8 cellular contexts compared by ENCODE assay signal in the genomic region with DNA sequence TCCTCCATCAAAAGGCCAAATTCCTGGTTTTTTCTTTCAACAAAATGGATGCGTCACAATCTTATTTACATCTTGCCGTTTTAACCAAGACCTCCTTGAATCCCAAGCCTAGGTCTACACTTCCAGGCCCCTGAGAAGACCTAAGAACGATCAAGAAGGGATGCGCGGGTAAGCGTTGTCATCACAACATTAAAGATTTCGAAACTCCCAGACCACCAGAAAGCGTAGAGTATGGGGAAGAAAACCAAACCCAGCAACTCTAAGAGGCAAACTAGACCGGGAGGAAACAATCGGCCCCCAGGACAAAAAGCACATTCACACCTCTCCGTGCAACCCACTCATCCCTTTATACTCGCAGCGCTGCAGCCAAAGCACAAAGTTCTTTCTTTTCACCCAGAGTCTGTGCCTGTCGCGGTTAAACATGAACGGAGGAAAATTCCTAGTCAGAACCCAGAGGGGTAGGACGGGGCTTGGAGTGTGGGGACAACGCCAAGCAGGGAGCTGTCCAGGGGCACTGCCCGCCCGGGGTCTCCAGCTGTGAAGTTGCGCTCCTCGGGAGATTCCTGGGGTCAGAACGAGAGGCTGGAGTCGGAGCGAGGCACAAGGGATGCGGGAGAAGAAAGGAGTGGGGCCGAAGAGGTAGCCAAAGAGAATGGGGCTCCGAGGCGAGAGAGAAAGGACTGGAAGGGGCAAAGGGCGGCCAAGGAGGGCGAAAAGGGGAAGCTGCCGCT. TPM values are rescaled to one million over a fixed set of nuclear protein-coding genes. Genes with fewer than 3 reads are reported as not detected.
DNase-seq lines count a peak whose midpoint lies in the region; ATAC-seq and TF ChIP-seq lines count a peak whose summit lies in the region.

No MANE protein-coding gene starts in this region.

- H3K4me3 ChIP-seq in CD8-positive, alpha-beta T cell (ENCODE audit: low read depth, low read length): peak overlapping the region; percentile 91
- H3K4me3 ChIP-seq in HAP-1 (peak overlapping the region; percentile 88), SU-DHL-6 (ENCODE audit: insufficient read depth, low read length, poor library complexity, severe bottlenecking) (peak overlapping the region; percentile 97), epithelial cell of proximal tubule (ENCODE audit: low read depth, low read length) (peak overlapping the region; percentile 89)
- H3K4me3 ChIP-seq in naive thymus-derived CD4-positive, alpha-beta T cell (ENCODE audit: low read length): peak overlapping the region; percentile 81

- H3K27me3 Mint-ChIP-seq in CD8-positive, alpha-beta T cell (ENCODE audit: low read depth): no peaks in the 10 kb centered on the region
- peaks cover 0 to 4% (median 0%) of the 10 kb centered on the region in 5 donors for H3K27me3 Mint-ChIP-seq in naive thymus-derived CD4-positive, alpha-beta T cell

- peak overlapping the region; percentile 52 for H2AFZ ChIP-seq in SU-DHL-6 (ENCODE audit: low read depth, low read length, severe bottlenecking)

- POLR2A ChIA-PET in CD8-positive, alpha-beta T cell (lab: Charles Lee): interaction anchor here (1.3 to 1.4 kb wide), 2 partner anchors 9 to 101 kb away, joined by 7 read pairs; partner anchors contain the start of gene FITM2
- POLR2A ChIA-PET in naive thymus-derived CD4-positive, alpha-beta T cell (lab: Charles Lee): interaction anchor here (0.7 to 1.4 kb wide), 13 partner anchors 9 to 756 kb away, joined by 3 to 10 read pairs (median 3); partner anchors contain the start of genes FITM2, SERINC3, SRSF6 and STK4

- no peak for TF ChIP-seq CTCF in CD8-positive, alpha-beta T cell (IDR thresholded peaks at IDR 0.05)
- no peak for TF ChIP-seq CTCF in SU-DHL-6 (IDR thresholded peaks at IDR 0.05; ENCODE audit: insufficient read depth, low read length, poor library complexity, severe bottlenecking)
- TF ChIP-seq CTCF in epithelial cell of proximal tubule (conservative IDR thresholded peaks at IDR 0.05; ENCODE audit: low read depth, low read length): no peak

- peak overlapping the region; percentile 99 for H3K27ac Mint-ChIP-seq in CD8-positive, alpha-beta T cell
- peak overlapping the region; percentile 97 to 99 (median 98) for H3K27ac Mint-ChIP-seq in naive thymus-derived CD4-positive, alpha-beta T cell

- H4K20me1 ChIP-seq in SU-DHL-6 (ENCODE audit: low read depth, low read length): peaks cover 23% of the 10 kb centered on the region

- peak overlapping the region; percentile 91 for H3K4me2 ChIP-seq in SU-DHL-6 (ENCODE audit: low read depth, low read length, poor library complexity, severe bottlenecking)

- intact Hi-C loops in CD8-positive, alpha-beta T cell (cut with DNase I, micrococcal nuclease): loop anchor here (1.0 to 10.0 kb wide), 13 partner anchors 8 to 1765 kb away; partner anchors contain the start of genes SRSF6 (in 2 of the 2), TTPAL (in 2 of the 2), ADA (in 1 of the 2) and IFT52 (in 1 of the 2)
- intact Hi-C loops in naive thymus-derived CD4-positive, alpha-beta T cell (cut with micrococcal nuclease): loop anchor here (1.0 to 2.0 kb wide), 12 partner anchors 8 to 1153 kb away; partner anchors contain the start of genes IFT52 (in 2 of the 2), SRSF6 (in 2 of the 2), STK4 (in 2 of the 2) and ADA (in 1 of the 2)

- H3K79me2 ChIP-seq in SU-DHL-6 (ENCODE audit: insufficient read depth, low read length): peaks cover 44% of the 10 kb centered on the region

- in situ Hi-C loops in HAP-1 (cut with MboI; ENCODE audit: low sequenced_read_pairs): loop anchor here (10.0 kb wide), 1 partner anchor 255 kb away; no protein-coding TSS in a partner anchor

- peaks cover 5% of the 10 kb centered on the region; the same call in 1 of the 2 replicates for H3F3A ChIP-seq in SU-DHL-6 (ENCODE audit: insufficient read depth)

- H3K4me1 Mint-ChIP-seq in CD8-positive, alpha-beta T cell (ENCODE audit: low read depth): peaks cover 67% of the 10 kb centered on the region
- H3K4me1 Mint-ChIP-seq in naive thymus-derived CD4-positive, alpha-beta T cell: peaks cover 39 to 77% (median 68%) of the 10 kb centered on the region in 7 donors

- H3K9me2 ChIP-seq in SU-DHL-6 (replicated peaks; ENCODE audit: insufficient read depth, low read length): no peaks in the 10 kb centered on the region

- no peaks in the 10 kb centered on the region for H3K9me3 ChIP-seq in CD8-positive, alpha-beta T cell (ENCODE audit: low read length)
- H3K9me3 ChIP-seq in HAP-1 (no peaks in the 10 kb centered on the region), SU-DHL-6 (ENCODE audit: insufficient read depth, low read length) (no peaks in the 10 kb centered on the region)
- H3K9me3 ChIP-seq in naive thymus-derived CD4-positive, alpha-beta T cell (ENCODE audit: control insufficient read depth in 2 of 3, low read length in 3 of 3): no peaks in the 10 kb centered on the region

- peak overlapping the region; percentile 93 for H3K27ac ChIP-seq in CD8-positive, alpha-beta T cell (ENCODE audit: low read depth, low read length)
- peak overlapping the region; percentile 68 for H3K27ac ChIP-seq in SU-DHL-6 (ENCODE audit: low read depth, low read length)
- peak overlapping the region; percentile 97 for H3K27ac ChIP-seq in naive thymus-derived CD4-positive, alpha-beta T cell (ENCODE audit: low read depth, low read length)

- peaks cover 38% of the 10 kb centered on the region for H3K4me1 ChIP-seq in CD8-positive, alpha-beta T cell (ENCODE audit: insufficient read depth, low read length)
- H3K4me1 ChIP-seq in HAP-1: peaks cover 25% of the 10 kb centered on the region
- peaks cover 23 to 25% of the 10 kb centered on the region in 2 donors for H3K4me1 ChIP-seq in naive thymus-derived CD4-positive, alpha-beta T cell (ENCODE audit: control insufficient read depth in 2 of 2, insufficient read depth in 2 of 2, low read length in 2 of 2)

- no peaks in the 10 kb centered on the region for H3K27me3 ChIP-seq in CD8-positive, alpha-beta T cell (ENCODE audit: insufficient read depth, low read length)
- H3K27me3 ChIP-seq in HAP-1 (ENCODE audit: low read depth): no peaks in the 10 kb centered on the region
- no peaks in the 10 kb centered on the region for H3K27me3 ChIP-seq in SU-DHL-6 (ENCODE audit: low read length)
- H3K27me3 ChIP-seq in naive thymus-derived CD4-positive, alpha-beta T cell (ENCODE audit: control insufficient read depth in 2 of 2, insufficient read depth in 2 of 2, low read length in 2 of 2): no peaks in the 10 kb centered on the region

- ATAC-seq in CD8-positive, alpha-beta T cell: no peak
- ATAC-seq in naive thymus-derived CD4-positive, alpha-beta T cell: no peak
- ATAC-seq in GM21619 (IDR thresholded peaks at IDR 0.05; ENCODE audit: unreplicated experiment) (no peak), HG02973 (IDR thresholded peaks at IDR 0.05; ENCODE audit: unreplicated experiment) (no peak)

- DNase-seq in CD8-positive, alpha-beta T cell: no peak
- DNase-seq in HAP-1 (ENCODE audit: low spot score in 2 of 2): no peak
- no peak for DNase-seq in epithelial cell of proximal tubule (ENCODE audit: low read depth)
- DNase-seq in naive thymus-derived CD4-positive, alpha-beta T cell: peak in 4 of 9 donors; percentile 20 to 32 (median 29)
- no peak for DNase-seq in retina

- H3K9ac ChIP-seq in SU-DHL-6 (ENCODE audit: low read length): peak overlapping the region; percentile 93

- H3K4me3 Mint-ChIP-seq in CD8-positive, alpha-beta T cell: peak overlapping the region; percentile 96
- H3K4me3 Mint-ChIP-seq in naive thymus-derived CD4-positive, alpha-beta T cell: peak overlapping the region; percentile 90 to 100 (median 95)

- H3K36me3 ChIP-seq in CD8-positive, alpha-beta T cell (ENCODE audit: insufficient read depth, low read length): peaks cover 6% of the 10 kb centered on the region
- peaks cover 21% of the 10 kb centered on the region for H3K36me3 ChIP-seq in HAP-1 (replicated peaks)
- peaks cover 4% of the 10 kb centered on the region; the same call in 1 of the 2 replicates for H3K36me3 ChIP-seq in SU-DHL-6 (ENCODE audit: low read length)
- peaks cover 0 to 23% (median 0%) of the 10 kb centered on the region in 3 experiments for H3K36me3 ChIP-seq in naive thymus-derived CD4-positive, alpha-beta T cell (ENCODE audit: control insufficient read depth in 2 of 3, insufficient read depth in 3 of 3, low read length in 3 of 3)

- H3K9me3 Mint-ChIP-seq in CD8-positive, alpha-beta T cell: no peaks in the 10 kb centered on the region
- H3K9me3 Mint-ChIP-seq in naive thymus-derived CD4-positive, alpha-beta T cell: peaks cover 0 to 4% (median 0%) of the 10 kb centered on the region in 11 donors

- CTCF ChIA-PET in CD8-positive, alpha-beta T cell (lab: Charles Lee): interaction anchor here (1.4 to 1.6 kb wide), 2 partner anchors 7 to 102 kb away, joined by 5 to 13 read pairs; partner anchors contain the start of gene FITM2
- CTCF ChIA-PET in naive thymus-derived CD4-positive, alpha-beta T cell (lab: Charles Lee): interaction anchor here (0.9 to 1.4 kb wide), 2 partner anchors 100 to 103 kb away, joined by 3 to 5 read pairs; no protein-coding TSS in a partner anchor

- H3K36me3 Mint-ChIP-seq in CD8-positive, alpha-beta T cell: peaks cover 37% of the 10 kb centered on the region
- H3K36me3 Mint-ChIP-seq in naive thymus-derived CD4-positive, alpha-beta T cell: peaks cover 0 to 13% (median under 1%) of the 10 kb centered on the region in 5 donors

RNA-seq across cellular contexts. Expression of gene OSER1, which starts 0.7 kb away (rescaled TPM):
- total RNA-seq in CD8-positive, alpha-beta T cell: 100 to 1,000 TPM; 201 to 204 TPM
- 24.1 and 41.1 TPM in 2 replicates for total RNA-seq in epithelial cell of proximal tubule
- 100 to 1,000 TPM in 1 of 5 experiments, 10 to 100 TPM in 4; 25.0 to 115 (median 43.0) TPM for total RNA-seq in naive thymus-derived CD4-positive, alpha-beta T cell
- 10 to 100 TPM; 36.2 to 62.0 TPM for polyA plus RNA-seq in naive thymus-derived CD4-positive, alpha-beta T cell

RNA-seq across cellular contexts. Expression of gene JPH2, which starts 22.9 kb away (rescaled TPM):
- total RNA-seq in CD8-positive, alpha-beta T cell: not detected
- 2.0 and 2.9 TPM in 2 replicates for total RNA-seq in epithelial cell of proximal tubule
- under 1 TPM in 2 of 5 experiments, not detected in 3; 0.07 to 0.17 TPM for total RNA-seq in naive thymus-derived CD4-positive, alpha-beta T cell
- not detected for polyA plus RNA-seq in naive thymus-derived CD4-positive, alpha-beta T cell

RNA-seq across cellular contexts. Expression of gene GDAP1L1, which starts 37.3 kb away (rescaled TPM):
- not detected for total RNA-seq in CD8-positive, alpha-beta T cell
- not detected in 2 replicates for total RNA-seq in epithelial cell of proximal tubule
- total RNA-seq in naive thymus-derived CD4-positive, alpha-beta T cell: not detected
- not detected for polyA plus RNA-seq in naive thymus-derived CD4-positive, alpha-beta T cell
